ENCODE assay signal across 1 cellular context in the genomic region with DNA sequence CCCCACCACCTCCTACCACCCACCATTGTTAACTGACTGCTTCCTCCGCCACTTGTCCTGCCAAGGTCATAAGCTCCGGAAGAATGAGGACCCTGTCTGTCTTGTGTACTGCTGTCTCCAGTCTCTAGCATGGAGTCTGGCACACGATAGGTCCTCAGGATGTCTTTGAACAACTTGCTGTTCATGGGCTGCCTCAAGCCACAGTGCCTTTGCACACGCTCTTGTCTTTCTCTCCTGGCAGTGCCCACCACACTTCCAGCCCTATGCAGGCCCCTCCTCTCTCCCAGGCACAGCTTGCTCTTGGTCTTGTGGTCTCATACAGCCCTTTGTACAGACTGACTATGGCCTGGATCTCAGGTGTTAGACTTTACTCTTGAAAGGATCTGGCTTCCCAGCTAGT.
TF ChIP-seq lines count a peak whose summit lies in the region.

No MANE protein-coding gene starts in this region.

TF ChIP-seq in HepG2, 621 proteins besides CTCF, POLR2A, EP300 and RAD21 (continued from another document):
- no peak for TF ChIP-seq ZNF343 (CRISPR knock-in tag; IDR thresholded peaks at IDR 0.05)
- TF ChIP-seq ZBTB39 (CRISPR knock-in tag; IDR thresholded peaks at IDR 0.05): no peak
- TF ChIP-seq, protein P1, sequence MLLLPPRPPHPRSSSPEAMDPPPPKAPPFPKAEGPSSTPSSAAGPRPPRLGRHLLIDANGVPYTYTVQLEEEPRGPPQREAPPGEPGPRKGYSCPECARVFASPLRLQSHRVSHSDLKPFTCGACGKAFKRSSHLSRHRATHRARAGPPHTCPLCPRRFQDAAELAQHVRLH (CRISPR knock-in tag; IDR thresholded peaks at IDR 0.05; ENCODE audit: borderline replicate concordance, low read depth): no peak
- no peak for TF ChIP-seq NR2F6 (IDR thresholded peaks at IDR 0.05)
- TF ChIP-seq NR2F6 (CRISPR knock-in tag; IDR thresholded peaks at IDR 0.05): no peak
- TF ChIP-seq, protein P2, sequence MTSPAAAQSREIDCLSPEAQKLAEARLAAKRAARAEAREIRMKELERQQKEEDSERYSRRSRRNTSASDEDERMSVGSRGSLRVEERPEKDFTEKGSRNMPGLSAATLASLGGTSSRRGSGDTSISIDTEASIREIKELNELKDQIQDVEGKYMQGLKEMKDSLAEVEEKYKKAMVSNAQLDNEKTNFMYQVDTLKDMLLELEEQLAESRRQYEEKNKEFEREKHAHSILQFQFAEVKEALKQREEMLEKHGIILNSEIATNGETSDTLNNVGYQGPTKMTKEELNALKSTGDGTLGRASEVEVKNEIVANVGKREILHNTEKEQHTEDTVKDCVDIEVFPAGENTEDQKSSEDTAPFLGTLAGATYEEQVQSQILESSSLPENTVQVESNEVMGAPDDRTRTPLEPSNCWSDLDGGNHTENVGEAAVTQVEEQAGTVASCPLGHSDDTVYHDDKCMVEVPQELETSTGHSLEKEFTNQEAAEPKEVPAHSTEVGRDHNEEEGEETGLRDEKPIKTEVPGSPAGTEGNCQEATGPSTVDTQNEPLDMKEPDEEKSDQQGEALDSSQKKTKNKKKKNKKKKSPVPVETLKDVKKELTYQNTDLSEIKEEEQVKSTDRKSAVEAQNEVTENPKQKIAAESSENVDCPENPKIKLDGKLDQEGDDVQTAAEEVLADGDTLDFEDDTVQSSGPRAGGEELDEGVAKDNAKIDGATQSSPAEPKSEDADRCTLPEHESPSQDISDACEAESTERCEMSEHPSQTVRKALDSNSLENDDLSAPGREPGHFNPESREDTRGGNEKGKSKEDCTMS (CRISPR knock-in tag; conservative IDR thresholded peaks at IDR 0.05): no peak
- TF ChIP-seq, protein P3, sequence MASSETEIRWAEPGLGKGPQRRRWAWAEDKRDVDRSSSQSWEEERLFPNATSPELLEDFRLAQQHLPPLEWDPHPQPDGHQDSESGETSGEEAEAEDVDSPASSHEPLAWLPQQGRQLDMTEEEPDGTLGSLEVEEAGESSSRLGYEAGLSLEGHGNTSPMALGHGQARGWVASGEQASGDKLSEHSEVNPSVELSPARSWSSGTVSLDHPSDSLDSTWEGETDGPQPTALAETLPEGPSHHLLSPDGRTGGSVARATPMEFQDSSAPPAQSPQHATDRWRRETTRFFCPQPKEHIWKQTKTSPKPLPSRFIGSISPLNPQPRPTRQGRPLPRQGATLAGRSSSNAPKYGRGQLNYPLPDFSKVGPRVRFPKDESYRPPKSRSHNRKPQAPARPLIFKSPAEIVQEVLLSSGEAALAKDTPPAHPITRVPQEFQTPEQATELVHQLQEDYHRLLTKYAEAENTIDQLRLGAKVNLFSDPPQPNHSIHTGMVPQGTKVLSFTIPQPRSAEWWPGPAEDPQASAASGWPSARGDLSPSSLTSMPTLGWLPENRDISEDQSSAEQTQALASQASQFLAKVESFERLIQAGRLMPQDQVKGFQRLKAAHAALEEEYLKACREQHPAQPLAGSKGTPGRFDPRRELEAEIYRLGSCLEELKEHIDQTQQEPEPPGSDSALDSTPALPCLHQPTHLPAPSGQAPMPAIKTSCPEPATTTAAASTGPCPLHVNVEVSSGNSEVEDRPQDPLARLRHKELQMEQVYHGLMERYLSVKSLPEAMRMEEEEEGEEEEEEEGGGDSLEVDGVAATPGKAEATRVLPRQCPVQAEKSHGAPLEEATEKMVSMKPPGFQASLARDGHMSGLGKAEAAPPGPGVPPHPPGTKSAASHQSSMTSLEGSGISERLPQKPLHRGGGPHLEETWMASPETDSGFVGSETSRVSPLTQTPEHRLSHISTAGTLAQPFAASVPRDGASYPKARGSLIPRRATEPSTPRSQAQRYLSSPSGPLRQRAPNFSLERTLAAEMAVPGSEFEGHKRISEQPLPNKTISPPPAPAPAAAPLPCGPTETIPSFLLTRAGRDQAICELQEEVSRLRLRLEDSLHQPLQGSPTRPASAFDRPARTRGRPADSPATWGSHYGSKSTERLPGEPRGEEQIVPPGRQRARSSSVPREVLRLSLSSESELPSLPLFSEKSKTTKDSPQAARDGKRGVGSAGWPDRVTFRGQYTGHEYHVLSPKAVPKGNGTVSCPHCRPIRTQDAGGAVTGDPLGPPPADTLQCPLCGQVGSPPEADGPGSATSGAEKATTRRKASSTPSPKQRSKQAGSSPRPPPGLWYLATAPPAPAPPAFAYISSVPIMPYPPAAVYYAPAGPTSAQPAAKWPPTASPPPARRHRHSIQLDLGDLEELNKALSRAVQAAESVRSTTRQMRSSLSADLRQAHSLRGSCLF (CRISPR knock-in tag; IDR thresholded peaks at IDR 0.05; ENCODE audit: borderline replicate concordance): no peak
- TF ChIP-seq ZBTB8A (CRISPR knock-in tag; IDR thresholded peaks at IDR 0.05; ENCODE audit: borderline replicate concordance, low read depth): no peak
- no peak for TF ChIP-seq ZNF282 (IDR thresholded peaks at IDR 0.05; ENCODE audit: partially characterized antibody)
TF ChIP-seq in HepG2: peak in this region for 2.
